Comparison of ENCODE assay signal across 14 cellular contexts in the genomic region with DNA sequence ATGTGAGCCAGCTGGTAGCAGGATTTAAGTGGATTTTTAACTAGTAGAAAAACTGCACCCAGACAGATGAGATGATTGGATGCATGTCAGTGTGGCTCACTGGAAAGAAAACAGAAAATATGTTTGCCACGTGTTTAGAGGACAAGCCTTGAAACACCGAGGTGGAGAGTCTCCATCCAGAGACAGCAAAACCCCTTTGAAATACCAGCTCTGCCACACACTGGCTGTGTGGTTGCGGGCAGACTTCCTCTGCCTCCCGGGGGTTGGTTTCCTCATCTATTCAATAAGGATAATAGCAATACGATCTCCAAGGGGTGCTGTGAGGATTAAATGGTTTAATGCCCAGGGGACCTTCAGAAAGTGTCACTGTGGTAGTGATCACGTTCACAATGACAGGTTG.
A peak's percentile ranks its signal among the peaks of the same experiment; 100 is the strongest.
DNase-seq lines count a peak whose midpoint lies in the region; ATAC-seq and TF ChIP-seq lines count a peak whose summit lies in the region.
"Had no signal": no experiment of that assay in that cellular context is flagged by ENCODE, and none has a peak within 500 bp of the region (broad histone marks: within the 10 kb centered on the region; RNA-seq: fewer than 3 reads in every experiment).

No MANE protein-coding gene starts in this region.

- H3K4me3 ChIP-seq in OCI-LY7 (ENCODE audit: low read depth, low read length, poor library complexity, severe bottlenecking), result no peak overlapping the region
- H3K4me3 ChIP-seq: A549 had no signal

- no peak overlapping the region for H3K27ac ChIP-seq in OCI-LY7 (ENCODE audit: low read depth, low read length, poor library complexity, severe bottlenecking)
- H3K27ac ChIP-seq: A549 had no signal

- intact Hi-C loops in OCI-LY7 (cut with micrococcal nuclease; ENCODE audit: unreplicated experiment), result no loop called here

- H4K20me1 ChIP-seq in OCI-LY7 (ENCODE audit: insufficient read depth, low read length), result no peaks in the 10 kb centered on the region

- BruUV-seq in OCI-LY7 (replicated peaks; lab: Mats Ljungman, UMichigan), result no TSS peak

- ATAC-seq in HG02623 (IDR thresholded peaks at IDR 0.05; ENCODE audit: unreplicated experiment) (no peak), GM18520 (IDR thresholded peaks at IDR 0.05; ENCODE audit: unreplicated experiment) (no peak)
- ATAC-seq: HepG2 had no signal

- no peaks in the 10 kb centered on the region for H3K36me3 ChIP-seq in OCI-LY7 (ENCODE audit: insufficient read depth, low read length)

- H3K9me2 ChIP-seq in OCI-LY7 (ENCODE audit: insufficient read depth, low read length), result no peaks in the 10 kb centered on the region

- in situ Hi-C loops in GM13977 (cut with MboI; ENCODE audit: low pct_unique_long_range_greater_than_20kb, low sequenced_read_pairs, unreplicated experiment), result no loop called here

- TF ChIP-seq CTCF in OCI-LY7 (conservative IDR thresholded peaks at IDR 0.05; ENCODE audit: low read length) (no peak), GM13977 (IDR thresholded peaks at IDR 0.05; ENCODE audit: extremely low read depth, insufficient read depth, missing control alignments) (no peak)

- no peaks in the 10 kb centered on the region for H3K79me2 ChIP-seq in OCI-LY7 (ENCODE audit: insufficient read depth, low read depth, low read length)

- H3K9me3 ChIP-seq in OCI-LY7 (ENCODE audit: low read length), result no peaks in the 10 kb centered on the region
- H3K9me3 ChIP-seq: A549 had no signal

- CTCF ChIA-PET in OCI-LY7 (lab: Charles Lee; ENCODE audit: unreplicated experiment), result interaction anchor here (1.6 kb wide), 1 partner anchor 15 kb away, joined by 4 read pairs; no protein-coding TSS in a partner anchor

- DNase-seq in NCI-H524 (lab: John Stamatoyannopoulos, UW) (peak; percentile 67 to 88), NCI-H524 treated with DMSO at 0.1 percent for 48 hours (lab: John Stamatoyannopoulos, UW) (no peak), NCI-H2081 (lab: John Stamatoyannopoulos, UW) (peak; percentile 10 to 43), OCI-LY7 (ENCODE audit: low spot score) (no peak), GM13977 (ENCODE audit: low spot score) (no peak)
- DNase-seq: CD4-positive, CD25-positive, alpha-beta regulatory T cell; NCI-H1694 treated with DMSO at 0.1 percent for 48 hours; NCI-H2227 treated with DMSO at 0.1 percent for 48 hours; NCI-H748 treated with DMSO at 0.1 percent for 48 hours; SIG-M5 had no signal

- H2AFZ ChIP-seq in OCI-LY7 (ENCODE audit: low read length), result 0 out of 2 replicates have a peak overlapping the region, but pooled peaks have one; percentile 37

- no peak overlapping the region for H3K4me2 ChIP-seq in OCI-LY7 (ENCODE audit: low read length)
- H3K4me2 ChIP-seq: A549 had no signal

- peaks cover 21% of the 10 kb centered on the region for H3K4me1 ChIP-seq in OCI-LY7 (ENCODE audit: insufficient read depth, low read length, poor library complexity, severe bottlenecking)
- H3K4me1 ChIP-seq: A549 had no signal

- POLR2A ChIA-PET in OCI-LY7 (lab: Charles Lee), result no interaction called here

Comparison
In these comparisons a context has a peak if more than half of its experiments do, and no peak if none do; other contexts are left out.
1. DNase-seq: peak in NCI-H524 (2 of 2) and NCI-H2081 (2 of 2); none in NCI-H524 treated with DMSO at 0.1 percent for 48 hours (single experiment), OCI-LY7 (single experiment) and GM13977 (single experiment).